Comparison of ENCODE assay signal across 1 cellular context in genomic region chr4:105107105-105107856, GRCh38.
TF ChIP-seq lines count a peak whose summit lies in the region.

No MANE protein-coding gene starts in this region.

TF ChIP-seq in WTC11, 78 proteins besides CTCF, POLR2A, EP300 and RAD21 (continued from another document):
- TF ChIP-seq PREB (CRISPR knock-in tag; IDR thresholded peaks at IDR 0.05; ENCODE audit: borderline replicate concordance) (no peak), TEAD1 (CRISPR knock-in tag; IDR thresholded peaks at IDR 0.05) (no peak), HMGA2 (CRISPR knock-in tag; IDR thresholded peaks at IDR 0.05) (no peak)
